25 cellular contexts compared by ENCODE assay signal in genomic region chr5:125219710-125220109, GRCh38.
"Had no signal": no experiment of that assay in that cellular context is flagged by ENCODE, and none has a peak within 500 bp of the region (broad histone marks: within the 10 kb centered on the region; RNA-seq: fewer than 3 reads in every experiment).

No MANE protein-coding gene starts in this region.

- DNase-seq: dermis blood vessel endothelial cell; endodermal cell; erythroblast; foreskin melanocyte; head of caudate nucleus; kidney; left cardiac atrium; left ventricle myocardium inferior; lower lobe of right lung; mesenchymal stem cell; midbrain; nucleus accumbens; ovary; right cardiac atrium; small intestine; stimulated activated CD4-positive, alpha-beta T cell treated with anti-CD3 and anti-CD28 coated beads, Interleukin-12 subunit alpha, Interleukin-12 subunit beta, amount 100 ng/mL, for 4 hours; stimulated activated naive CD4-positive, alpha-beta T cell; stomach; substantia nigra; transverse colon had no signal

- H3K36me3 ChIP-seq: left ventricle myocardium inferior, lower lobe of right lung, neural progenitor cell, ovary, stomach, thoracic aorta, transverse colon had no signal

- H3K79me2 ChIP-seq: hepatocyte had no signal

- ATAC-seq: left cardiac atrium, lower lobe of right lung, right cardiac atrium had no signal

- H3K4me3 ChIP-seq: hepatocyte, left ventricle myocardium inferior, lower lobe of right lung, neural progenitor cell, ovary, stomach, thoracic aorta, transverse colon had no signal

- H3K9ac ChIP-seq: neural progenitor cell had no signal

- H3K36me3 Mint-ChIP-seq: neural progenitor cell had no signal

- H3K9me3 ChIP-seq: lower lobe of right lung, ovary, stomach, thoracic aorta, transverse colon had no signal

- H3K27me3 ChIP-seq: hepatocyte, neural progenitor cell, ovary, stomach, transverse colon had no signal

- H2AFZ ChIP-seq: hepatocyte, neural progenitor cell had no signal

- H3K27ac ChIP-seq: hepatocyte, left ventricle myocardium inferior, lower lobe of right lung, neural progenitor cell, ovary, stomach, thoracic aorta, transverse colon had no signal

- H3K27ac Mint-ChIP-seq: endodermal cell, neural progenitor cell, progenitor cell of endocrine pancreas had no signal

- H3K27me3 Mint-ChIP-seq: progenitor cell of endocrine pancreas had no signal

- H3K4me2 ChIP-seq: hepatocyte, neural progenitor cell had no signal

- H3K4me1 ChIP-seq: lower lobe of right lung, neural progenitor cell, stomach, transverse colon had no signal

- H3K4me3 Mint-ChIP-seq: endodermal cell; natural killer cell treated with Interleukin-12 subunit alpha and Interleukin-12 subunit beta and Interleukin-15 and Interleukin-18, amount 100 ng/mL, for 72 hours; neural progenitor cell had no signal
